ENCODE assay signal across 10 cellular contexts in the genomic region with DNA sequence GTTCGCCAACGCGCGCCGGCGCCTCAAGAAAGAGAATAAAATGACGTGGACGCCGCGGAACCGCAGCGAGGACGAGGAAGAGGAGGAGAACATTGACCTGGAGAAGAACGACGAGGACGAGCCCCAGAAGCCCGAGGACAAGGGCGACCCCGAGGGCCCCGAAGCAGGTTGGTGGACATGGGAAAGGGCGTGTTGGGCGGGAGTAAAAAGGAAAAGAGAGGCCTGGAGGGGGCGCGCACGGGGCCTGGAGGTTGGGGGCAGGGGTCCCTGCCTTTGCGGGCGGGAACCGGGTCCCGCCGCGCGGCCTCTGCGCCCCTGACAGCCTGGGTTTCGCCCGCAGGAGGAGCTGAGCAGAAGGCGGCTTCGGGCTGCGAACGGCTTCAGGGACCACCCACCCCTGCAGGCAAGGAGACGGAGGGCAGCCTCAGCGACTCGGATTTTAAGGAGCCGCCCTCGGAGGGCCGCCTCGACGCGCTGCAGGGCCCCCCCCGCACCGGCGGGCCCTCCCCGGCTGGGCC. TPM values are rescaled to one million over a fixed set of nuclear protein-coding genes. Genes with fewer than 3 reads are reported as not detected.
A peak's percentile ranks its signal among the peaks of the same experiment; 100 is the strongest.
DNase-seq lines count a peak whose midpoint lies in the region; ATAC-seq lines count a peak whose summit lies in the region.
"Had no signal": no experiment of that assay in that cellular context is flagged by ENCODE, and none has a peak within 500 bp of the region (broad histone marks: within the 10 kb centered on the region; RNA-seq: fewer than 3 reads in every experiment).

No MANE protein-coding gene starts in this region.

- H3K36me3 Mint-ChIP-seq in activated CD4-positive, alpha-beta T cell treated with anti-CD3 and anti-CD28 coated beads, Interleukin-2, amount 10 ng/mL, durations not matched to agents 7 days and 5 days (ENCODE audit: low read depth): peaks cover 12% of the 10 kb centered on the region
- peaks cover 5% of the 10 kb centered on the region for H3K36me3 Mint-ChIP-seq in activated T-helper 1 cell treated with anti-CD3 and anti-CD28 coated beads, Interleukin-12 subunit alpha, Interleukin-12 subunit beta, Interleukin-2, Interleukin-4 antibody, amounts not matched to agents 30 ng/mL and 10 ng/mL and 1 ng/mL, durations not matched to agents 14 hours and 24 hours and 36 hours (ENCODE audit: low read depth)
- peaks cover 30% of the 10 kb centered on the region for H3K36me3 Mint-ChIP-seq in stimulated activated effector memory CD8-positive, alpha-beta T cell treated with anti-CD3 and anti-CD28 coated beads, Interleukin-12 subunit alpha, Interleukin-12 subunit beta, amount 100 ng/mL, for 72 hours

- H3K4me3 Mint-ChIP-seq in activated CD4-positive, alpha-beta T cell treated with anti-CD3 and anti-CD28 coated beads, Interleukin-2, amount 10 ng/mL, durations not matched to agents 7 days and 5 days: peak overlapping the region; percentile 19
- H3K4me3 Mint-ChIP-seq in activated T-helper 1 cell treated with anti-CD3 and anti-CD28 coated beads, Interleukin-12 subunit alpha, Interleukin-12 subunit beta, Interleukin-2, Interleukin-4 antibody, amounts not matched to agents 30 ng/mL and 10 ng/mL and 1 ng/mL, durations not matched to agents 14 hours and 24 hours and 36 hours: no peak overlapping the region
- H3K4me3 Mint-ChIP-seq in stimulated activated effector memory CD8-positive, alpha-beta T cell treated with anti-CD3 and anti-CD28 coated beads, Interleukin-12 subunit alpha, Interleukin-12 subunit beta, amount 100 ng/mL, for 72 hours: peak overlapping the region; percentile 30

- peaks cover 33% of the 10 kb centered on the region for H3K4me1 ChIP-seq in iPS-18a (ENCODE audit: control insufficient read depth, low read depth, low read length)
- H3K4me1 ChIP-seq: BE2C had no signal

- peak overlapping the region; percentile 60 for H3K27ac Mint-ChIP-seq in activated CD4-positive, alpha-beta T cell treated with anti-CD3 and anti-CD28 coated beads, Interleukin-2, amount 10 ng/mL, durations not matched to agents 7 days and 5 days
- H3K27ac Mint-ChIP-seq in activated T-helper 1 cell treated with anti-CD3 and anti-CD28 coated beads, Interleukin-12 subunit alpha, Interleukin-12 subunit beta, Interleukin-2, Interleukin-4 antibody, amounts not matched to agents 30 ng/mL and 10 ng/mL and 1 ng/mL, durations not matched to agents 14 hours and 24 hours and 36 hours: peak overlapping the region; percentile 61
- H3K27ac Mint-ChIP-seq in stimulated activated effector memory CD8-positive, alpha-beta T cell treated with anti-CD3 and anti-CD28 coated beads, Interleukin-12 subunit alpha, Interleukin-12 subunit beta, amount 100 ng/mL, for 72 hours: no peak overlapping the region

- intact Hi-C loops in activated T-helper 1 cell treated with anti-CD3 and anti-CD28 coated beads, Interleukin-12 subunit alpha, Interleukin-12 subunit beta, Interleukin-2, Interleukin-4 antibody, amounts not matched to agents 30 ng/mL and 10 ng/mL and 1 ng/mL, durations not matched to agents 14 hours and 24 hours and 36 hours (cut with micrococcal nuclease): no loop called here

- H3K36me3 ChIP-seq in iPS-18a (ENCODE audit: control insufficient read depth, low read depth, low read length): no peaks in the 10 kb centered on the region
- H3K36me3 ChIP-seq: BE2C, pancreas had no signal

- no peaks in the 10 kb centered on the region for H3K9me3 ChIP-seq in iPS-18a (ENCODE audit: control insufficient read depth, low read depth, low read length)
- H3K9me3 ChIP-seq: BE2C, pancreas had no signal

- H3K27me3 Mint-ChIP-seq in activated CD4-positive, alpha-beta T cell treated with anti-CD3 and anti-CD28 coated beads, Interleukin-2, amount 10 ng/mL, durations not matched to agents 7 days and 5 days: peaks cover 70% of the 10 kb centered on the region
- H3K27me3 Mint-ChIP-seq in activated T-helper 1 cell treated with anti-CD3 and anti-CD28 coated beads, Interleukin-12 subunit alpha, Interleukin-12 subunit beta, Interleukin-2, Interleukin-4 antibody, amounts not matched to agents 30 ng/mL and 10 ng/mL and 1 ng/mL, durations not matched to agents 14 hours and 24 hours and 36 hours (ENCODE audit: insufficient read depth): peaks cover 70% of the 10 kb centered on the region

- H3K9ac ChIP-seq in iPS-18a (ENCODE audit: low read length): no peak overlapping the region

- POLR2A ChIA-PET in activated CD4-positive, alpha-beta T cell treated with anti-CD3 and anti-CD28 coated beads, Interleukin-2, amount 10 ng/mL, durations not matched to agents 7 days and 5 days (lab: Charles Lee): no interaction called here

- ATAC-seq in stimulated activated effector memory CD8-positive, alpha-beta T cell treated with anti-CD3 and anti-CD28 coated beads, Interleukin-12 subunit alpha, Interleukin-12 subunit beta, amount 100 ng/mL, for 72 hours: no peak
- ATAC-seq in HG02885 (IDR thresholded peaks at IDR 0.05; ENCODE audit: poor library complexity, unreplicated experiment) (no peak), HG02973 (IDR thresholded peaks at IDR 0.05; ENCODE audit: unreplicated experiment) (no peak)
- ATAC-seq: pancreas had no signal

- CTCF ChIA-PET in activated CD4-positive, alpha-beta T cell treated with anti-CD3 and anti-CD28 coated beads, Interleukin-2, amount 10 ng/mL, durations not matched to agents 7 days and 5 days (lab: Charles Lee): no interaction called here

- DNase-seq in activated CD4-positive, alpha-beta T cell treated with anti-CD3 and anti-CD28 coated beads, Interleukin-2, amount 10 ng/mL, durations not matched to agents 7 days and 5 days: no peak
- DNase-seq in activated CD4-positive, alpha-beta T cell treated with anti-CD3 and anti-CD28 coated beads for 48 hours: no peak
- no peak for DNase-seq in activated T-helper 1 cell treated with anti-CD3 and anti-CD28 coated beads, Interleukin-12 subunit alpha, Interleukin-12 subunit beta, Interleukin-2, Interleukin-4 antibody, amounts not matched to agents 30 ng/mL and 10 ng/mL and 1 ng/mL, durations not matched to agents 14 hours and 24 hours and 36 hours (ENCODE audit: low spot score)
- no peak for DNase-seq in stimulated activated effector memory CD8-positive, alpha-beta T cell treated with anti-CD3 and anti-CD28 coated beads, Interleukin-12 subunit alpha, Interleukin-12 subunit beta, amount 100 ng/mL, for 72 hours (ENCODE audit: low spot score in 2 of 2)
- no peak for DNase-seq in NCI-H526 treated with DMSO at 0.1 percent for 48 hours (lab: John Stamatoyannopoulos, UW)
- DNase-seq: BE2C had no signal

- peak overlapping the region; percentile 80 for H3K4me3 ChIP-seq in iPS-18a (ENCODE audit: low read length)
- H3K4me3 ChIP-seq: pancreas had no signal

- H3K27me3 ChIP-seq in iPS-18a (ENCODE audit: control insufficient read depth, insufficient read depth, low read length): peaks cover 83% of the 10 kb centered on the region
- H3K27me3 ChIP-seq: BE2C had no signal

- H3K9me3 Mint-ChIP-seq in activated CD4-positive, alpha-beta T cell treated with anti-CD3 and anti-CD28 coated beads, Interleukin-2, amount 10 ng/mL, durations not matched to agents 7 days and 5 days: no peaks in the 10 kb centered on the region
- peaks cover 9% of the 10 kb centered on the region for H3K9me3 Mint-ChIP-seq in activated T-helper 1 cell treated with anti-CD3 and anti-CD28 coated beads, Interleukin-12 subunit alpha, Interleukin-12 subunit beta, Interleukin-2, Interleukin-4 antibody, amounts not matched to agents 30 ng/mL and 10 ng/mL and 1 ng/mL, durations not matched to agents 14 hours and 24 hours and 36 hours
- H3K9me3 Mint-ChIP-seq in stimulated activated effector memory CD8-positive, alpha-beta T cell treated with anti-CD3 and anti-CD28 coated beads, Interleukin-12 subunit alpha, Interleukin-12 subunit beta, amount 100 ng/mL, for 72 hours: no peaks in the 10 kb centered on the region

- peaks cover 30% of the 10 kb centered on the region for H3K4me1 Mint-ChIP-seq in activated CD4-positive, alpha-beta T cell treated with anti-CD3 and anti-CD28 coated beads, Interleukin-2, amount 10 ng/mL, durations not matched to agents 7 days and 5 days
- H3K4me1 Mint-ChIP-seq in activated T-helper 1 cell treated with anti-CD3 and anti-CD28 coated beads, Interleukin-12 subunit alpha, Interleukin-12 subunit beta, Interleukin-2, Interleukin-4 antibody, amounts not matched to agents 30 ng/mL and 10 ng/mL and 1 ng/mL, durations not matched to agents 14 hours and 24 hours and 36 hours (ENCODE audit: low read depth): peaks cover 12% of the 10 kb centered on the region
- H3K4me1 Mint-ChIP-seq in stimulated activated effector memory CD8-positive, alpha-beta T cell treated with anti-CD3 and anti-CD28 coated beads, Interleukin-12 subunit alpha, Interleukin-12 subunit beta, amount 100 ng/mL, for 72 hours: peaks cover 42% of the 10 kb centered on the region

- H3K27ac ChIP-seq in iPS-18a (ENCODE audit: low read length): no peak overlapping the region
- H3K27ac ChIP-seq: pancreas had no signal

RNA-seq across cellular contexts. Expression of a gene that starts 2.1 kb away (rescaled TPM):
- total RNA-seq in activated CD4-positive, alpha-beta T cell treated with anti-CD3 and anti-CD28 coated beads, Interleukin-2, amount 10 ng/mL, durations not matched to agents 7 days and 5 days: under 1 TPM; 0.12 to 0.17 TPM
- 0.16 and 0.20 TPM in 2 replicates for total RNA-seq in activated T-helper 1 cell treated with anti-CD3 and anti-CD28 coated beads, Interleukin-12 subunit alpha, Interleukin-12 subunit beta, Interleukin-2, Interleukin-4 antibody, amounts not matched to agents 30 ng/mL and 10 ng/mL and 1 ng/mL, durations not matched to agents 14 hours and 24 hours and 36 hours
